11 cellular contexts compared by ENCODE assay signal in the genomic region with DNA sequence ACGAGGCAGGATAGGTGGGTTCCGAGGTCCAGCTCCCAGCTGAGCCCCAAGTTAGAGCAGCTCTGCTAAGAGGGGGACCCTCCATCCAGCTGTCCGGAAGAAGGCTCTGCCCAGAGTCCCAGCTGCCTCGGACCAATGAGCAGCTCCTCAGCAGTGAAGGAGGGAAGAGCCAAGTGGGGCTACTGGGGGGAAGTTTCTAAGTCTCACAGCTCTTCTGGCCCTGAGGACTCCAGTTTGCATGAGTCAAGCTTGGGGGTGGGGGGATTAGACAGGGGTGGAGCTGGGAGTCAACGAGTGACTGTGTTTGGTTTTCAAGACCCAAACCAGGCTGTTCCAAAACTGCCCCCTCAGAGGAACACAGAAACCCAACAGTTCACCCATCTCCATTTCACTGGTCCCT.
DNase-seq lines count a peak whose midpoint lies in the region; ATAC-seq and TF ChIP-seq lines count a peak whose summit lies in the region.
"Had no signal": no experiment of that assay in that cellular context is flagged by ENCODE, and none has a peak within 500 bp of the region (broad histone marks: within the 10 kb centered on the region; RNA-seq: fewer than 3 reads in every experiment).

No MANE protein-coding gene starts in this region.

- no peak overlapping the region for H3K4me3 Mint-ChIP-seq in neural progenitor cell
- H3K4me3 Mint-ChIP-seq: stimulated activated naive B cell treated with anti-CD40 and anti-IgM and Interleukin-4, amounts not matched to agents 10 μg/mL and 1 μg/mL and 100 μg/mL, for 72 hours had no signal

- no peaks in the 10 kb centered on the region for H3K9me3 ChIP-seq in HUES48 (ENCODE audit: control insufficient read depth, insufficient read depth, low read length)
- H3K9me3 ChIP-seq in subcutaneous abdominal adipose tissue (ENCODE audit: control insufficient read depth in 5 of 5, low read length in 5 of 5): no peaks in the 10 kb centered on the region
- H3K9me3 ChIP-seq in neural progenitor cell (ENCODE audit: low read depth): no peaks in the 10 kb centered on the region
- H3K9me3 ChIP-seq: SJSA1 had no signal

- TF ChIP-seq CTCF in choroid plexus epithelial cell (conservative IDR thresholded peaks at IDR 0.05; ENCODE audit: low read depth, low read length) (no peak), neural progenitor cell (IDR thresholded peaks at IDR 0.05) (no peak)

- H3K4me1 Mint-ChIP-seq in neural progenitor cell: peaks cover 7% of the 10 kb centered on the region

- ATAC-seq in HG02938 (IDR thresholded peaks at IDR 0.05; ENCODE audit: unreplicated experiment) (no peak), HG03097 (IDR thresholded peaks at IDR 0.05; ENCODE audit: low FRiP score, unreplicated experiment) (no peak)

- H3K36me3 Mint-ChIP-seq in neural progenitor cell: no peaks in the 10 kb centered on the region
- H3K36me3 Mint-ChIP-seq: stimulated activated naive B cell treated with anti-CD40 and anti-IgM and Interleukin-4, amounts not matched to agents 10 μg/mL and 1 μg/mL and 100 μg/mL, for 72 hours had no signal

- H3K79me2 ChIP-seq in neural progenitor cell (ENCODE audit: low read depth): no peaks in the 10 kb centered on the region

- no peaks in the 10 kb centered on the region for H3K36me3 ChIP-seq in HUES48 (ENCODE audit: control insufficient read depth, insufficient read depth, low read length)
- peaks cover 0 to 96% (median 68%) of the 10 kb centered on the region in 5 donors for H3K36me3 ChIP-seq in subcutaneous abdominal adipose tissue (ENCODE audit: control insufficient read depth in 5 of 5, insufficient read depth in 5 of 5, low read length in 5 of 5)
- H3K36me3 ChIP-seq in neural progenitor cell: no peaks in the 10 kb centered on the region

- DNase-seq in choroid plexus epithelial cell (ENCODE audit: low read depth) (peak; percentile 63), kidney tubule cell (ENCODE audit: low spot score) (peak; percentile 72), NCI-H446 (lab: John Stamatoyannopoulos, UW) (no peak), neural progenitor cell (ENCODE audit: low spot score) (no peak)
- DNase-seq: NCI-H1436; stimulated activated naive B cell treated with anti-CD40 and anti-IgM and Interleukin-4, amounts not matched to agents 10 μg/mL and 1 μg/mL and 100 μg/mL, for 72 hours had no signal

- H3K4me3 ChIP-seq in HUES48 (ENCODE audit: low read depth, low read length) (no peak overlapping the region), choroid plexus epithelial cell (ENCODE audit: low read depth, low read length) (no peak overlapping the region), subcutaneous abdominal adipose tissue (ENCODE audit: low read depth in 1 of 5, low read length in 5 of 5) (peak overlapping the region in 3 of 5 donors; percentile 2 to 23 (median 17)), neural progenitor cell (no peak overlapping the region)
- H3K4me3 ChIP-seq: SJSA1 had no signal

- no peak overlapping the region for H2AFZ ChIP-seq in neural progenitor cell (replicated peaks)

- H3K4me1 ChIP-seq in HUES48 (ENCODE audit: control insufficient read depth, insufficient read depth, low read length) (no peaks in the 10 kb centered on the region), subcutaneous abdominal adipose tissue (ENCODE audit: control insufficient read depth in 5 of 5, insufficient read depth in 5 of 5, low read length in 5 of 5) (peaks cover 40 to 99% (median 94%) of the 10 kb centered on the region in 5 donors), neural progenitor cell (peaks cover 6% of the 10 kb centered on the region)

- no peak overlapping the region for H3K9ac ChIP-seq in HUES48 (ENCODE audit: low read depth, low read length)
- peak overlapping the region in 4 of 5 donors; percentile 45 to 63 (median 51) for H3K9ac ChIP-seq in subcutaneous abdominal adipose tissue (ENCODE audit: low read length in 5 of 5)
- H3K9ac ChIP-seq in neural progenitor cell: no peak overlapping the region

- H4K20me1 ChIP-seq in neural progenitor cell (ENCODE audit: low read depth): no peaks in the 10 kb centered on the region

- H3K27me3 ChIP-seq in HUES48 (ENCODE audit: control insufficient read depth, insufficient read depth, low read length) (no peaks in the 10 kb centered on the region), subcutaneous abdominal adipose tissue (ENCODE audit: control insufficient read depth in 5 of 5, insufficient read depth in 4 of 5, low read length in 5 of 5) (no peaks in the 10 kb centered on the region), neural progenitor cell (no peaks in the 10 kb centered on the region)
- H3K27me3 ChIP-seq: SJSA1 had no signal

- H3K27ac Mint-ChIP-seq in neural progenitor cell: no peak overlapping the region
- H3K27ac Mint-ChIP-seq: stimulated activated naive B cell treated with anti-CD40 and anti-IgM and Interleukin-4, amounts not matched to agents 10 μg/mL and 1 μg/mL and 100 μg/mL, for 72 hours had no signal

- H3F3A ChIP-seq in neural progenitor cell (ENCODE audit: low read depth): no peaks in the 10 kb centered on the region

- H3K9me3 Mint-ChIP-seq in neural progenitor cell: no peaks in the 10 kb centered on the region
- H3K9me3 Mint-ChIP-seq: stimulated activated naive B cell treated with anti-CD40 and anti-IgM and Interleukin-4, amounts not matched to agents 10 μg/mL and 1 μg/mL and 100 μg/mL, for 72 hours had no signal

- H3K27ac ChIP-seq in HUES48 (ENCODE audit: low read depth, low read length) (peak overlapping the region; percentile 47), subcutaneous abdominal adipose tissue (ENCODE audit: low read depth, low read length) (peak overlapping the region; percentile 99), neural progenitor cell (no peak overlapping the region)
- H3K27ac ChIP-seq: SJSA1 had no signal

- H3K27me3 Mint-ChIP-seq in neural progenitor cell (ENCODE audit: insufficient read depth, low read depth): peaks cover 4% of the 10 kb centered on the region

- H3K4me2 ChIP-seq in neural progenitor cell: no peak overlapping the region

Comparison
In these comparisons a context has a peak if more than half of its experiments do, and no peak if none do; other contexts are left out.
1. H3K4me3 ChIP-seq: peak in subcutaneous abdominal adipose tissue (3 of 5); none in HUES48 (single experiment), choroid plexus epithelial cell (single experiment) and neural progenitor cell (single experiment).
2. H3K9ac ChIP-seq: peak in subcutaneous abdominal adipose tissue (4 of 5); none in HUES48 (single experiment) and neural progenitor cell (single experiment).
3. DNase-seq: peak in choroid plexus epithelial cell (single experiment) and kidney tubule cell (single experiment); none in NCI-H446 (0 of 2) and neural progenitor cell (single experiment).